In genomic region chr2:858646-859045, GRCh38 we compare ENCODE assay signal across 16 cellular contexts.
DNase-seq lines count a peak whose midpoint lies in the region; ATAC-seq, FAIRE-seq and TF ChIP-seq lines count a peak whose summit lies in the region.
"Had no signal": no experiment of that assay in that cellular context is flagged by ENCODE, and none has a peak within 500 bp of the region (broad histone marks: within the 10 kb centered on the region; RNA-seq: fewer than 3 reads in every experiment).

No MANE protein-coding gene starts in this region.

- peaks cover 48% of the 10 kb centered on the region for H3K4me1 Mint-ChIP-seq in brain

- TF ChIP-seq POLR2A in GM12891 (IDR thresholded peaks at IDR 0.05; ENCODE audit: low read depth, low read length) = no peak

- no peaks in the 10 kb centered on the region for H4K20me1 ChIP-seq in DND-41 (ENCODE audit: insufficient read depth, low read length)

- peaks cover 0 to 12% (median 2%) of the 10 kb centered on the region in 5 experiments for H3K9me3 Mint-ChIP-seq in brain

- no peak for TF ChIP-seq CTCF in DND-41 (IDR thresholded peaks at IDR 0.05; ENCODE audit: borderline replicate concordance, extremely low read depth, low read length, poor library complexity, severe bottlenecking)
- no peak for TF ChIP-seq CTCF in brain (conservative IDR thresholded peaks at IDR 0.05)

- no peak overlapping the region for H2AFZ ChIP-seq in DND-41 (ENCODE audit: low read depth, low read length)

- peaks cover 14% of the 10 kb centered on the region for H3K9me3 ChIP-seq in DND-41 (ENCODE audit: insufficient read depth, low read length, severe bottlenecking)
- H3K9me3 ChIP-seq: Caco-2, HAP-1 had no signal

- H3K36me3 Mint-ChIP-seq in brain = no peaks in the 10 kb centered on the region

- H3K4me2 ChIP-seq in DND-41 (ENCODE audit: insufficient read depth, low read length) = no peak overlapping the region

- peaks cover 44% of the 10 kb centered on the region for H3K36me3 ChIP-seq in DND-41 (ENCODE audit: insufficient read depth, low read length)
- H3K36me3 ChIP-seq: HAP-1 had no signal

- peaks cover 11% of the 10 kb centered on the region for H3K27me3 Mint-ChIP-seq in brain
- H3K27me3 Mint-ChIP-seq: CD4-positive, alpha-beta T cell had no signal

- H3K9ac ChIP-seq in DND-41 (ENCODE audit: low read depth, low read length) = no peak overlapping the region

- ATAC-seq in DND-41 (ENCODE audit: insufficient read depth, low read depth) (no peak), GM19455 (IDR thresholded peaks at IDR 0.05; ENCODE audit: unreplicated experiment) (no peak)

- no peak overlapping the region for H3K4me3 Mint-ChIP-seq in brain
- H3K4me3 Mint-ChIP-seq: B cell; CD4-positive, alpha-beta T cell had no signal

- H3K27ac Mint-ChIP-seq in brain = peak overlapping the region in 3 of 5 experiments; percentile 13 to 64 (median 40)
- H3K27ac Mint-ChIP-seq: B cell; CD4-positive, alpha-beta T cell had no signal

- peak overlapping the region; percentile 34 for H3K27ac ChIP-seq in DND-41 (ENCODE audit: low read length)
- no peak overlapping the region for H3K27ac ChIP-seq in caudate nucleus (ENCODE audit: low read depth, low read length)
- H3K27ac ChIP-seq: C4-2B had no signal

- H3K4me3 ChIP-seq in DND-41 (ENCODE audit: low read depth in 1 of 2, low read length in 2 of 2) = no peak overlapping the region
- H3K4me3 ChIP-seq: HAP-1 had no signal

- peaks cover 20% of the 10 kb centered on the region for H3K79me2 ChIP-seq in DND-41 (ENCODE audit: insufficient read depth, low read length)

- no peak for FAIRE-seq in GM12891 (lab: Jason Lieb, UNC)
- FAIRE-seq: D721Med, H1 had no signal

- peaks cover 9% of the 10 kb centered on the region for H3K4me1 ChIP-seq in DND-41 (ENCODE audit: insufficient read depth, low read length)
- H3K4me1 ChIP-seq: Caco-2, HAP-1 had no signal

- H3K27me3 ChIP-seq in DND-41 (ENCODE audit: insufficient read depth, low read length, poor library complexity) = no peaks in the 10 kb centered on the region

- no peak for DNase-seq in DND-41
- peak; percentile 45 for DNase-seq in islet precursor cell
- DNase-seq in ureter (ENCODE audit: low spot score) = peak; percentile 29
- DNase-seq in GM12891 (ENCODE audit: insufficient read length, low spot score) = no peak
- DNase-seq in SHP77 treated with DMSO at 0.1 percent for 48 hours (lab: John Stamatoyannopoulos, UW) = no peak
- no peak for DNase-seq in caudate nucleus (lab: John Stamatoyannopoulos, UW)
- DNase-seq: Caco-2; CD4-positive, alpha-beta T cell; GDM1 had no signal

TF ChIP-seq in GM12891, 5 proteins besides CTCF, POLR2A, EP300 and RAD21:
- no peak for TF ChIP-seq POU2F2 (IDR thresholded peaks at IDR 0.05; ENCODE audit: low read depth, low read length)

Comparison
In these comparisons a context has a peak if more than half of its experiments do, and no peak if none do; other contexts are left out.
1. DNase-seq: peak in islet precursor cell (single experiment) and ureter (single experiment); none in DND-41 (single experiment), GM12891 (single experiment), SHP77 treated with DMSO at 0.1 percent for 48 hours (single experiment) and caudate nucleus (0 of 61).